In the genomic region with DNA sequence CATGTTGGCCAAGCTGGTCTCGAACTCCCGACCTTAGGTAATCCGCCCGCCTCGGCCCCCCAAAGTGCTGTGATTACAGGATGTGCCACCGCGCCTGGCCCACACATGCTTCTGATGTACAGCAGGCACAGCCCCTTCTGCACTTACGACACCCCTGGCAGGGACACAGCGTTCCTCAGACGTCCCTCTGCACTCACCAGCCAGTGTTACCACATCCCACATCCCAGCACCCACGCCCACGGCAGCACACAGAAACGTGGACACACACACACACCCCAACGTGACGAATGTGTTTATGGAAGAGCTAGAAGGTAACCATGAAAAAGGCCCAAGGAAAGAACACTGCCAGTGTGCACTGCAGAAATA, we compare ENCODE assay signal across 8 cellular contexts. TPM values are rescaled to one million over a fixed set of nuclear protein-coding genes. Genes with fewer than 3 reads are reported as not detected.
DNase-seq lines count a peak whose midpoint lies in the region; ATAC-seq and TF ChIP-seq lines count a peak whose summit lies in the region.

No MANE protein-coding gene starts in this region.

- BruUV-seq in PC-3 (replicated peaks; lab: Mats Ljungman, UMichigan): TSS peak; percentile 89

- TF ChIP-seq CTCF in PC-3 (conservative IDR thresholded peaks at IDR 0.05; ENCODE audit: low read depth, low read length): no peak
- TF ChIP-seq CTCF in osteoblast (IDR thresholded peaks at IDR 0.05; ENCODE audit: extremely low read depth, low read depth, low read length): no peak

- H3F3A ChIP-seq in PC-3 (ENCODE audit: low read length, unreplicated experiment): no peaks in the 10 kb centered on the region

- H3K4me3 ChIP-seq in CD4-positive, CD25-positive, alpha-beta regulatory T cell (ENCODE audit: low read depth, low read length): no peak overlapping the region
- H3K4me3 ChIP-seq in PC-3 (ENCODE audit: low read length): peak overlapping the region; percentile 92
- H3K4me3 ChIP-seq in osteoblast (ENCODE audit: insufficient read depth, low read length): peak overlapping the region; percentile 40

- peak overlapping the region; percentile 63 to 98 (median 96) for H3K27ac Mint-ChIP-seq in CD4-positive, CD25-positive, alpha-beta regulatory T cell

- DNase-seq in CD4-positive, CD25-positive, alpha-beta regulatory T cell: no peak
- DNase-seq in PC-3 (no peak), epithelial cell of prostate (ENCODE audit: low read depth, low spot score) (no peak), osteoblast (ENCODE audit: insufficient read length, low spot score, missing footprints) (no peak), HEK293T (ENCODE audit: extremely low spot score) (no peak)
- no peak for DNase-seq in effector CD4-positive, alpha-beta T cell

- peaks cover 5% of the 10 kb centered on the region for H3K36me3 Mint-ChIP-seq in CD4-positive, CD25-positive, alpha-beta regulatory T cell

- no peaks in the 10 kb centered on the region for H3K9me2 ChIP-seq in PC-3 (replicated peaks; ENCODE audit: low read length)

- POLR2A ChIA-PET in PC-3 (lab: Charles Lee; ENCODE audit: unreplicated experiment): interaction anchor here (0.6 to 0.9 kb wide), 2 partner anchors 41 to 46 kb away, joined by 5 to 12 read pairs; no protein-coding TSS in a partner anchor
- POLR2A ChIA-PET in HEK293T (lab: Yijun Ruan, JAX): interaction anchor here (0.7 to 1.7 kb wide), 11 partner anchors 8 to 183 kb away, joined by 3 to 6 read pairs (median 3); no protein-coding TSS in a partner anchor

- no peaks in the 10 kb centered on the region for H3K9me3 Mint-ChIP-seq in CD4-positive, CD25-positive, alpha-beta regulatory T cell

- ATAC-seq in CD4-positive, CD25-positive, alpha-beta regulatory T cell (ENCODE audit: low read depth in 2 of 2): no peak
- ATAC-seq in PC-3 (no peak), HG02981 (IDR thresholded peaks at IDR 0.05; ENCODE audit: unreplicated experiment) (no peak), HG03196 (IDR thresholded peaks at IDR 0.05; ENCODE audit: unreplicated experiment) (no peak)

- H3K9me3 ChIP-seq in CD4-positive, CD25-positive, alpha-beta regulatory T cell (ENCODE audit: control insufficient read depth in 2 of 2, low read length in 2 of 2): no peaks in the 10 kb centered on the region
- no peaks in the 10 kb centered on the region for H3K9me3 ChIP-seq in PC-3 (ENCODE audit: low read length)
- no peaks in the 10 kb centered on the region for H3K9me3 ChIP-seq in osteoblast (ENCODE audit: low read depth, low read length)

- H3K9ac ChIP-seq in PC-3 (ENCODE audit: low read length): peak overlapping the region; percentile 87; the same call in 1 of the 2 replicates

- H3K4me3 Mint-ChIP-seq in CD4-positive, CD25-positive, alpha-beta regulatory T cell: peak overlapping the region; percentile 95 to 99 (median 96)

- H3K4me1 Mint-ChIP-seq in CD4-positive, CD25-positive, alpha-beta regulatory T cell: peaks cover 7 to 15% (median 11%) of the 10 kb centered on the region in 4 donors

- H3K27me3 Mint-ChIP-seq in CD4-positive, CD25-positive, alpha-beta regulatory T cell: peaks cover 12% of the 10 kb centered on the region

- peaks cover 27% of the 10 kb centered on the region for H3K79me2 ChIP-seq in PC-3 (ENCODE audit: low read length)
- peaks cover 24% of the 10 kb centered on the region for H3K79me2 ChIP-seq in osteoblast (ENCODE audit: insufficient read depth, low read length)

- H4K20me1 ChIP-seq in PC-3 (ENCODE audit: low read length) (no peaks in the 10 kb centered on the region), osteoblast (ENCODE audit: insufficient read depth, low read length) (no peaks in the 10 kb centered on the region)

- H3K27me3 ChIP-seq in CD4-positive, CD25-positive, alpha-beta regulatory T cell (ENCODE audit: control insufficient read depth, insufficient read depth, low read length): no peaks in the 10 kb centered on the region
- H3K27me3 ChIP-seq in PC-3 (ENCODE audit: low read length) (no peaks in the 10 kb centered on the region), osteoblast (ENCODE audit: insufficient read depth, low read length) (no peaks in the 10 kb centered on the region)

- H3K4me1 ChIP-seq in CD4-positive, CD25-positive, alpha-beta regulatory T cell (ENCODE audit: control insufficient read depth, insufficient read depth, low read length, poor library complexity, severe bottlenecking): peaks cover 13% of the 10 kb centered on the region
- H3K4me1 ChIP-seq in PC-3 (ENCODE audit: insufficient read depth, low read length): peaks cover 23% of the 10 kb centered on the region
- H3K4me1 ChIP-seq in osteoblast (ENCODE audit: insufficient read depth, low read length): no peaks in the 10 kb centered on the region

- intact Hi-C loops in PC-3 (cut with micrococcal nuclease): loop anchor here (10.0 kb wide), 1 partner anchor 50 kb away; a partner anchor contains a TSS

- CTCF ChIA-PET in PC-3 (lab: Charles Lee): no interaction called here
- CTCF ChIA-PET in HEK293T (lab: Yijun Ruan, JAX): interaction anchor here (0.6 to 0.8 kb wide), 2 partner anchors 14 to 79 kb away, joined by 3 read pairs; no protein-coding TSS in a partner anchor

- peak overlapping the region; percentile 88; the same call in 1 of the 2 replicates for H2AFZ ChIP-seq in PC-3 (ENCODE audit: low read length)
- peak overlapping the region; percentile 57 for H2AFZ ChIP-seq in osteoblast (ENCODE audit: low read length)

- no peaks in the 10 kb centered on the region for H3K36me3 ChIP-seq in CD4-positive, CD25-positive, alpha-beta regulatory T cell (ENCODE audit: control insufficient read depth, insufficient read depth, low read length)
- no peaks in the 10 kb centered on the region for H3K36me3 ChIP-seq in PC-3 (ENCODE audit: low read depth, low read length)
- no peaks in the 10 kb centered on the region for H3K36me3 ChIP-seq in osteoblast (ENCODE audit: insufficient read depth, low read length)

- peak overlapping the region; percentile 72 for H3K27ac ChIP-seq in CD4-positive, CD25-positive, alpha-beta regulatory T cell (ENCODE audit: insufficient read depth, low read length, poor library complexity, severe bottlenecking)
- H3K27ac ChIP-seq in PC-3 (ENCODE audit: low read length): no peak overlapping the region
- peak overlapping the region; percentile 56 for H3K27ac ChIP-seq in epithelial cell of prostate
- H3K27ac ChIP-seq in osteoblast (ENCODE audit: low read depth, low read length): no peak overlapping the region

- H3K4me2 ChIP-seq in PC-3 (ENCODE audit: low read length) (peak overlapping the region; percentile 86), osteoblast (ENCODE audit: insufficient read depth, low read length) (peak overlapping the region; percentile 85)

TF ChIP-seq in HEK293T, 16 proteins besides CTCF, POLR2A, EP300 and RAD21:
- TF ChIP-seq ZNF384 (IDR thresholded peaks at IDR 0.05) (no peak), LEF1 (IDR thresholded peaks at IDR 0.05; ENCODE audit: borderline replicate concordance) (no peak), BHLHE40 (IDR thresholded peaks at IDR 0.05; ENCODE audit: borderline replicate concordance) (no peak), FOXK2 (IDR thresholded peaks at IDR 0.05) (no peak), HDGF (IDR thresholded peaks at IDR 0.05; ENCODE audit: borderline replicate concordance) (no peak), TARDBP (IDR thresholded peaks at IDR 0.05) (no peak), NFRKB (IDR thresholded peaks at IDR 0.05) (no peak), CTBP1 (IDR thresholded peaks at IDR 0.05; ENCODE audit: borderline replicate concordance) (no peak), SUZ12 (IDR thresholded peaks at IDR 0.05) (no peak)
- TF ChIP-seq, protein P1, sequence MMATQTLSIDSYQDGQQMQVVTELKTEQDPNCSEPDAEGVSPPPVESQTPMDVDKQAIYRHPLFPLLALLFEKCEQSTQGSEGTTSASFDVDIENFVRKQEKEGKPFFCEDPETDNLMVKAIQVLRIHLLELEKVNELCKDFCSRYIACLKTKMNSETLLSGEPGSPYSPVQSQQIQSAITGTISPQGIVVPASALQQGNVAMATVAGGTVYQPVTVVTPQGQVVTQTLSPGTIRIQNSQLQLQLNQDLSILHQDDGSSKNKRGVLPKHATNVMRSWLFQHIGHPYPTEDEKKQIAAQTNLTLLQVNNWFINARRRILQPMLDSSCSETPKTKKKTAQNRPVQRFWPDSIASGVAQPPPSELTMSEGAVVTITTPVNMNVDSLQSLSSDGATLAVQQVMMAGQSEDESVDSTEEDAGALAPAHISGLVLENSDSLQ (IDR thresholded peaks at IDR 0.05): no peak
TF ChIP-seq in HEK293T: peak in this region for 0.

RNA-seq across cellular contexts. Expression of a gene that starts 0.6 kb away (rescaled TPM):
- total RNA-seq in CD4-positive, CD25-positive, alpha-beta regulatory T cell: 29.5 TPM
- 1 to 10 TPM; 4.7 to 9.1 (median 8.1) TPM for polyA plus RNA-seq in CD4-positive, CD25-positive, alpha-beta regulatory T cell
- total RNA-seq in PC-3 (2014; rRNA removed) (28.4 and 51.1 TPM in 2 replicates), osteoblast (11.9 and 13.8 TPM in 2 replicates)

RNA-seq across cellular contexts. Expression of a gene that starts 14.4 kb away (rescaled TPM):
- not detected for total RNA-seq in CD4-positive, CD25-positive, alpha-beta regulatory T cell
- under 1 TPM in 2 of 4 donors, not detected in 2; 0.16 to 0.82 TPM for polyA plus RNA-seq in CD4-positive, CD25-positive, alpha-beta regulatory T cell
- total RNA-seq in PC-3 (2014; rRNA removed): 20.0 and 23.5 TPM in 2 replicates
- total RNA-seq in osteoblast: 6.2 and 6.8 TPM in 2 replicates

RNA-seq across cellular contexts. Expression of a gene that starts 31.0 kb away (rescaled TPM):
- total RNA-seq in CD4-positive, CD25-positive, alpha-beta regulatory T cell: 2.0 TPM
- under 1 TPM; 0.17 to 0.59 (median 0.38) TPM for polyA plus RNA-seq in CD4-positive, CD25-positive, alpha-beta regulatory T cell
- total RNA-seq in PC-3 (2014; rRNA removed) (0.07 and 0.29 TPM in 2 replicates), osteoblast (not detected in 2 replicates)

RNA-seq across cellular contexts. Expression of a gene that starts 51.0 kb away (rescaled TPM):
- total RNA-seq in CD4-positive, CD25-positive, alpha-beta regulatory T cell: not detected
- polyA plus RNA-seq in CD4-positive, CD25-positive, alpha-beta regulatory T cell: not detected
- total RNA-seq in PC-3 (2014; rRNA removed) (7.8 and 16.8 TPM in 2 replicates), osteoblast (0.29 and 0.36 TPM in 2 replicates)

Comparison
In these comparisons a context has a peak if more than half of its experiments do, and no peak if none do; other contexts are left out.
1. H3K27ac ChIP-seq: peak in CD4-positive, CD25-positive, alpha-beta regulatory T cell (single experiment) and epithelial cell of prostate (single experiment); none in PC-3 (single experiment) and osteoblast (single experiment).